8 cellular contexts compared by ENCODE assay signal in genomic region chr12:98373019-98373554, GRCh38.
DNase-seq lines count a peak whose midpoint lies in the region; TF ChIP-seq lines count a peak whose summit lies in the region.

No MANE protein-coding gene starts in this region.

- H3K14ac ChIP-seq in mesenchymal stem cell (ENCODE audit: low read length in 2 of 2) = no peak overlapping the region

- no peak overlapping the region for H3K27ac Mint-ChIP-seq in MCF 10A (ENCODE audit: low read depth, unreplicated experiment)

- H3K4me2 ChIP-seq in mesenchymal stem cell (ENCODE audit: low read length, poor library complexity, severe bottlenecking) = no peak overlapping the region

- no peaks in the 10 kb centered on the region for H3K36me3 ChIP-seq in mesenchymal stem cell (ENCODE audit: control insufficient read depth in 1 of 2, insufficient read depth in 2 of 2, low read depth in 1 of 2, low read length in 2 of 2)

- peaks cover 10% of the 10 kb centered on the region for H3K4me1 Mint-ChIP-seq in MCF 10A (ENCODE audit: insufficient read depth, unreplicated experiment)

- no peaks in the 10 kb centered on the region for H3K36me3 Mint-ChIP-seq in MCF 10A (ENCODE audit: insufficient read depth, unreplicated experiment)

- no peak overlapping the region for H2AFZ ChIP-seq in mesenchymal stem cell (ENCODE audit: low read depth, low read length)

- TF ChIP-seq POLR2A in lower leg skin (IDR thresholded peaks at IDR 0.05) = no peak

- no peak overlapping the region for H2BK15ac ChIP-seq in mesenchymal stem cell (ENCODE audit: low read depth, poor library complexity, severe bottlenecking)

- H2BK12ac ChIP-seq in mesenchymal stem cell (ENCODE audit: low read length in 2 of 2) = no peak overlapping the region

- H3K23ac ChIP-seq in mesenchymal stem cell (ENCODE audit: low read length in 2 of 2) = no peak overlapping the region

- H3K4ac ChIP-seq in mesenchymal stem cell (ENCODE audit: low read depth in 1 of 2, low read length in 2 of 2) = no peak overlapping the region

- DNase-seq in GM03348 (ENCODE audit: low spot score) (peak; percentile 66), HL-60 (ENCODE audit: low read depth in 1 of 2, low spot score in 1 of 2) (peak in 1 of 2 experiments; percentile 16), NCI-H524 treated with DMSO at 0.1 percent for 48 hours (lab: John Stamatoyannopoulos, UW) (peak; percentile 24), MCF 10A (ENCODE audit: unreplicated experiment) (peak; percentile 75), mesenchymal stem cell (peak; percentile 62), lower leg skin (ENCODE audit: low spot score in 2 of 2) (no peak), GM19240 (ENCODE audit: insufficient read length, low spot score) (no peak)
- no peak for DNase-seq in stimulated activated CD4-positive, alpha-beta T cell treated with anti-CD3 and anti-CD28 coated beads, Interleukin-4, amount 100 ng/mL, for 1 hour

- H3K4me3 Mint-ChIP-seq in MCF 10A (ENCODE audit: unreplicated experiment) = no peak overlapping the region

- BruUV-seq in MCF 10A (replicated peaks; lab: Mats Ljungman, UMichigan) = no TSS peak

- H3K18ac ChIP-seq in mesenchymal stem cell (ENCODE audit: low read depth in 1 of 2, low read length in 2 of 2) = no peak overlapping the region

- H3K27me3 ChIP-seq in HL-60 (ENCODE audit: insufficient read depth, poor library complexity, severe bottlenecking) (peaks cover 30% of the 10 kb centered on the region), mesenchymal stem cell (ENCODE audit: control insufficient read depth in 1 of 2, insufficient read depth in 1 of 2, low read length in 2 of 2) (peaks cover 26 to 48% of the 10 kb centered on the region in 2 experiments)

- CTCF ChIA-PET in MCF 10A (lab: Yijun Ruan, JAX) = interaction anchor here (0.7 to 1.2 kb wide), 2 partner anchors 403 to 1793 kb away, joined by 3 to 4 read pairs; no protein-coding TSS in a partner anchor

- H4K91ac ChIP-seq in mesenchymal stem cell (ENCODE audit: low read length) = no peak overlapping the region

- POLR2A ChIA-PET in MCF 10A (lab: Yijun Ruan, JAX) = no interaction called here

- TF ChIP-seq CTCF in HL-60 (IDR thresholded peaks at IDR 0.05; ENCODE audit: insufficient read depth, low read length) (peak; percentile 21), MCF 10A (IDR thresholded peaks at IDR 0.05; ENCODE audit: unreplicated experiment) (peak; percentile 66), lower leg skin (IDR thresholded peaks at IDR 0.05) (no peak)

- peaks cover 38% of the 10 kb centered on the region for H3K27me3 Mint-ChIP-seq in MCF 10A (ENCODE audit: insufficient read depth, unreplicated experiment)

- H2BK120ac ChIP-seq in mesenchymal stem cell (ENCODE audit: low read depth, low read length) = no peak overlapping the region

- intact Hi-C loops in MCF 10A (cut with micrococcal nuclease) (loop anchor here (1.0 to 5.0 kb wide), 7 partner anchors 146 to 1795 kb away; no protein-coding TSS in a partner anchor), lower leg skin (cut with DNase I; ENCODE audit: low total_unique reads) (no loop called here)

- H2AK5ac ChIP-seq in mesenchymal stem cell (ENCODE audit: low read length, severe bottlenecking) = no peak overlapping the region

- no peaks in the 10 kb centered on the region for H3K4me1 ChIP-seq in mesenchymal stem cell (ENCODE audit: control insufficient read depth, insufficient read depth, low read depth, low read length)

- H2BK5ac ChIP-seq in mesenchymal stem cell (ENCODE audit: low read depth, low read length, poor library complexity, severe bottlenecking) = no peak overlapping the region

- H3K79me1 ChIP-seq in mesenchymal stem cell (replicated peaks; ENCODE audit: low read length, poor library complexity, severe bottlenecking) = no peaks in the 10 kb centered on the region

- no peaks in the 10 kb centered on the region for H3K9me3 ChIP-seq in mesenchymal stem cell (ENCODE audit: control insufficient read depth, low read length)

- 52% methylated on average over 2 of the region's 2 CpGs for whole genome bisulfite sequencing in mesenchymal stem cell
- 47% methylated on average over 2 of the region's 2 CpGs for WGBS in lower leg skin, 2 donors

- no peak overlapping the region for H3K9ac ChIP-seq in mesenchymal stem cell (ENCODE audit: low read length)

- H3K4me3 ChIP-seq in HL-60 (replicated peaks; ENCODE audit: insufficient read depth, low read length) (no peak overlapping the region), mesenchymal stem cell (ENCODE audit: insufficient read depth in 1 of 2, low read depth in 1 of 2, low read length in 2 of 2) (no peak overlapping the region), lower leg skin (ENCODE audit: low read depth, poor library complexity, severe bottlenecking) (no peak overlapping the region)

- H3K9me3 Mint-ChIP-seq in MCF 10A (ENCODE audit: unreplicated experiment) = no peaks in the 10 kb centered on the region

- H4K8ac ChIP-seq in mesenchymal stem cell (ENCODE audit: low read length) = no peak overlapping the region

- H3K27ac ChIP-seq in HL-60 (replicated peaks) (no peak overlapping the region), mesenchymal stem cell (ENCODE audit: low read length, poor library complexity, severe bottlenecking) (no peak overlapping the region)

Comparison
In these comparisons a context has a peak if more than half of its experiments do, and no peak if none do; other contexts are left out.
1. DNase-seq: peak in GM03348 (single experiment), NCI-H524 treated with DMSO at 0.1 percent for 48 hours (single experiment), MCF 10A (single experiment) and mesenchymal stem cell (single experiment); none in stimulated activated CD4-positive, alpha-beta T cell treated with anti-CD3 and anti-CD28 coated beads, Interleukin-4, amount 100 ng/mL, for 1 hour (single experiment), lower leg skin (0 of 2) and GM19240 (single experiment).
2. CTCF ChIP-seq: peak in HL-60 (single experiment) and MCF 10A (single experiment); none in lower leg skin (0 of 3).